ENCODE assay signal across 18 cellular contexts in the genomic region with DNA sequence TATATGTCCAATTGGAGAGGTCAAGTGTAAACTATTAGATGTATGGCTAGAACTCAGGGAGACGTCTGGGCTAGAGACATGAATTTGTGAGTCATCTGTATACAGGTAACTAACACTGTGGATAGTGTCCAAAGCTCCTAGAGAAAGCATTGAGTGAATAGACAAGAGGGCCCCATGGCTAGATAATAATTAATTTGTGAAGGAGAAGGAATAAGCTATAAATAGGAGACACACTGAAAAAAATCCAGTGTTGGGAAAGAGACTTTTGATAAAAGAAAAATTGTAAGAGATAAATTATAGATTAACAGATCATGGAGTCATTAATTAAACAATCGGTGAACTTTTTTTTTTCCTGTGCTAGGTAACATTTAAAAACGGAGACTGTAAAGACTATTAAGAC.
"Had no signal": no experiment of that assay in that cellular context is flagged by ENCODE, and none has a peak within 500 bp of the region (broad histone marks: within the 10 kb centered on the region; RNA-seq: fewer than 3 reads in every experiment).

No MANE protein-coding gene starts in this region.

- H3K27me3 ChIP-seq: gastroesophageal sphincter, ovary had no signal

- H3K4me3 ChIP-seq: gastroesophageal sphincter, lower lobe of right lung, ovary had no signal

- H3K27ac Mint-ChIP-seq: activated CD4-positive, alpha-beta memory T cell treated with anti-CD3 and anti-CD28 coated beads, Interleukin-2, amount 10 ng/mL, durations not matched to agents 7 days and 5 days; activated CD4-positive, alpha-beta T cell treated with anti-CD3 and anti-CD28 coated beads for 36 hours; activated naive CD8-positive, alpha-beta T cell treated with anti-CD3 and anti-CD28 coated beads for 36 hours; brain; dendritic cell treated with granulocyte-macrophage colony-stimulating factor and Interleukin-4, amounts not matched to agents 40 ng/mL and 50 ng/mL, for 4 days; naive B cell; stimulated activated effector memory CD8-positive, alpha-beta T cell treated with anti-CD3 and anti-CD28 coated beads, Interleukin-12 subunit alpha, Interleukin-12 subunit beta, amount 100 ng/mL, for 72 hours had no signal

- H3K4me3 Mint-ChIP-seq: activated CD4-positive, alpha-beta memory T cell treated with anti-CD3 and anti-CD28 coated beads, Interleukin-2, amount 10 ng/mL, durations not matched to agents 7 days and 5 days; activated CD4-positive, alpha-beta T cell treated with anti-CD3 and anti-CD28 coated beads for 36 hours; activated naive CD8-positive, alpha-beta T cell treated with anti-CD3 and anti-CD28 coated beads for 36 hours; brain; dendritic cell treated with granulocyte-macrophage colony-stimulating factor and Interleukin-4, amounts not matched to agents 40 ng/mL and 50 ng/mL, for 4 days; naive B cell; stimulated activated effector memory CD8-positive, alpha-beta T cell treated with anti-CD3 and anti-CD28 coated beads, Interleukin-12 subunit alpha, Interleukin-12 subunit beta, amount 100 ng/mL, for 72 hours had no signal

- DNase-seq: activated CD4-positive, alpha-beta memory T cell treated with anti-CD3 and anti-CD28 coated beads, Interleukin-2, amount 10 ng/mL, durations not matched to agents 7 days and 5 days; activated CD4-positive, alpha-beta T cell treated with anti-CD3 and anti-CD28 coated beads for 36 hours; activated CD8-positive, alpha-beta memory T cell treated with anti-CD3 and anti-CD28 coated beads, Interleukin-2, amount 50 U/mL, for 48 hours; activated gamma-delta T cell treated with Interleukin-2 at 50 U/mL for 16 hours; activated naive CD8-positive, alpha-beta T cell treated with anti-CD3 and anti-CD28 coated beads for 36 hours; amygdala; cerebellar nuclear complex; left cardiac atrium; lower lobe of right lung; naive B cell; ovary; stimulated activated CD4-positive, alpha-beta T cell treated with anti-CD3 and anti-CD28 coated beads, Interleukin-12 subunit alpha, Interleukin-12 subunit beta, amount 100 ng/mL, for 4 hours; stimulated activated CD4-positive, alpha-beta T cell treated with anti-CD3 and anti-CD28 coated beads, Interleukin-2, amount 100 ng/mL, for 24 hours; T-helper 2 cell had no signal

- ATAC-seq: activated CD4-positive, alpha-beta T cell treated with anti-CD3 and anti-CD28 coated beads for 36 hours; gastroesophageal sphincter; left cardiac atrium; stimulated activated effector memory CD8-positive, alpha-beta T cell treated with anti-CD3 and anti-CD28 coated beads, Interleukin-12 subunit alpha, Interleukin-12 subunit beta, amount 100 ng/mL, for 72 hours had no signal

- H3K4me1 Mint-ChIP-seq: activated CD4-positive, alpha-beta memory T cell treated with anti-CD3 and anti-CD28 coated beads, Interleukin-2, amount 10 ng/mL, durations not matched to agents 7 days and 5 days; activated CD4-positive, alpha-beta T cell treated with anti-CD3 and anti-CD28 coated beads for 36 hours; activated naive CD8-positive, alpha-beta T cell treated with anti-CD3 and anti-CD28 coated beads for 36 hours; naive B cell; stimulated activated effector memory CD8-positive, alpha-beta T cell treated with anti-CD3 and anti-CD28 coated beads, Interleukin-12 subunit alpha, Interleukin-12 subunit beta, amount 100 ng/mL, for 72 hours had no signal

- H3K9me3 Mint-ChIP-seq: activated naive CD8-positive, alpha-beta T cell treated with anti-CD3 and anti-CD28 coated beads for 36 hours had no signal

- H3K27me3 Mint-ChIP-seq: activated CD4-positive, alpha-beta memory T cell treated with anti-CD3 and anti-CD28 coated beads, Interleukin-2, amount 10 ng/mL, durations not matched to agents 7 days and 5 days; activated CD4-positive, alpha-beta T cell treated with anti-CD3 and anti-CD28 coated beads for 36 hours; activated naive CD8-positive, alpha-beta T cell treated with anti-CD3 and anti-CD28 coated beads for 36 hours; dendritic cell treated with granulocyte-macrophage colony-stimulating factor and Interleukin-4, amounts not matched to agents 40 ng/mL and 50 ng/mL, for 4 days had no signal

- H3K36me3 Mint-ChIP-seq: activated naive CD8-positive, alpha-beta T cell treated with anti-CD3 and anti-CD28 coated beads for 36 hours; brain; naive B cell; stimulated activated effector memory CD8-positive, alpha-beta T cell treated with anti-CD3 and anti-CD28 coated beads, Interleukin-12 subunit alpha, Interleukin-12 subunit beta, amount 100 ng/mL, for 72 hours had no signal

- H3K36me3 ChIP-seq: gastroesophageal sphincter, lower lobe of right lung, ovary had no signal
